ENCODE assay signal across 11 cellular contexts in the genomic region with DNA sequence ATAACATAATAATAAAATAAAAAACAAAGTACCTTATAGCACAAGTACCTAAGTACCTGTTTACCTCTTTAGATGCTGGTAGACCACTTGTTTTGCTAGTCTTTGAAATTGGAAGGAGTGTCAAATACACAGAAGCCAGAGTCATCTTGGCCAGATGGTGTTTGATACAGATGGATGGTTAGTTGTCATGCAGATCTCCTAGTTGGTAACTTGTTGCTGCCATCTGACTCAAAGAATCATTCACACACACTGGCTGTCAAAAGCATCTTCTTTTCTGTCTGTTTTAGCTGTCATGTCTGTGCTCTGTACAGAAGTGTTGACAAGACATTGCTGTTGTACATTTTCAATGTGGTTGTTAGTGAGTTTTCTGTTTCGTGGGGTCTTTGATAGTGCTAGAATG. TPM values are rescaled to one million over a fixed set of nuclear protein-coding genes. Genes with fewer than 3 reads are reported as not detected.
DNase-seq lines count a peak whose midpoint lies in the region; ATAC-seq lines count a peak whose summit lies in the region.
"Had no signal": no experiment of that assay in that cellular context is flagged by ENCODE, and none has a peak within 500 bp of the region (broad histone marks: within the 10 kb centered on the region; RNA-seq: fewer than 3 reads in every experiment).

No MANE protein-coding gene starts in this region.

- peak; percentile 30 for DNase-seq in G401 (ENCODE audit: low spot score)
- no peak for DNase-seq in NCI-H2081 (lab: John Stamatoyannopoulos, UW)
- DNase-seq in activated gamma-delta T cell (lab: John Stamatoyannopoulos, UW): no peak
- DNase-seq: foreskin fibroblast had no signal

- no peak overlapping the region for H3K4me3 Mint-ChIP-seq in activated naive CD8-positive, alpha-beta T cell
- H3K4me3 Mint-ChIP-seq: activated naive CD4-positive, alpha-beta T cell treated with anti-CD3 and anti-CD28 coated beads, Interleukin-2, amount 50 U/mL, for 24 hours had no signal

- H3K9me3 Mint-ChIP-seq in activated naive CD8-positive, alpha-beta T cell (ENCODE audit: low read depth): peaks cover 3% of the 10 kb centered on the region

- in situ Hi-C loops in G401 (cut with HindIII; ENCODE audit: low sequenced_read_pairs): no loop called here

- ATAC-seq in GM19463 (IDR thresholded peaks at IDR 0.05; ENCODE audit: unreplicated experiment) (peak; percentile 60), HG03135 (IDR thresholded peaks at IDR 0.05; ENCODE audit: unreplicated experiment) (peak; percentile 86), HG03025 (IDR thresholded peaks at IDR 0.05; ENCODE audit: low FRiP score, unreplicated experiment) (no peak), esophagus mucosa (no peak)
- ATAC-seq: Panc1 had no signal

- peaks cover 36% of the 10 kb centered on the region for H3K4me1 Mint-ChIP-seq in activated naive CD8-positive, alpha-beta T cell (ENCODE audit: low read depth)

- H3K27ac Mint-ChIP-seq in activated naive CD8-positive, alpha-beta T cell: peak overlapping the region; percentile 56
- H3K27ac Mint-ChIP-seq: activated naive CD4-positive, alpha-beta T cell treated with anti-CD3 and anti-CD28 coated beads, Interleukin-2, amount 50 U/mL, for 24 hours had no signal

- H3K27me3 Mint-ChIP-seq in activated naive CD8-positive, alpha-beta T cell: no peaks in the 10 kb centered on the region
- H3K27me3 Mint-ChIP-seq: activated naive CD4-positive, alpha-beta T cell treated with anti-CD3 and anti-CD28 coated beads, Interleukin-2, amount 50 U/mL, for 24 hours had no signal

- peaks cover 26% of the 10 kb centered on the region for H3K36me3 Mint-ChIP-seq in activated naive CD8-positive, alpha-beta T cell

RNA-seq across cellular contexts. Expression of a gene that starts 39.7 kb away (rescaled TPM):
- total RNA-seq in G401 (2014; rRNA removed; shearing (Covaris generic)): 41.4 and 54.0 TPM in 2 replicates
- 37.0 TPM for total RNA-seq in esophagus mucosa

Comparison
In these comparisons a context has a peak if more than half of its experiments do, and no peak if none do; other contexts are left out.
1. ATAC-seq: peak in GM19463 (single experiment) and HG03135 (single experiment); none in HG03025 (single experiment) and esophagus mucosa (single experiment).